Comparison of ENCODE assay signal across 1 cellular context in the genomic region with DNA sequence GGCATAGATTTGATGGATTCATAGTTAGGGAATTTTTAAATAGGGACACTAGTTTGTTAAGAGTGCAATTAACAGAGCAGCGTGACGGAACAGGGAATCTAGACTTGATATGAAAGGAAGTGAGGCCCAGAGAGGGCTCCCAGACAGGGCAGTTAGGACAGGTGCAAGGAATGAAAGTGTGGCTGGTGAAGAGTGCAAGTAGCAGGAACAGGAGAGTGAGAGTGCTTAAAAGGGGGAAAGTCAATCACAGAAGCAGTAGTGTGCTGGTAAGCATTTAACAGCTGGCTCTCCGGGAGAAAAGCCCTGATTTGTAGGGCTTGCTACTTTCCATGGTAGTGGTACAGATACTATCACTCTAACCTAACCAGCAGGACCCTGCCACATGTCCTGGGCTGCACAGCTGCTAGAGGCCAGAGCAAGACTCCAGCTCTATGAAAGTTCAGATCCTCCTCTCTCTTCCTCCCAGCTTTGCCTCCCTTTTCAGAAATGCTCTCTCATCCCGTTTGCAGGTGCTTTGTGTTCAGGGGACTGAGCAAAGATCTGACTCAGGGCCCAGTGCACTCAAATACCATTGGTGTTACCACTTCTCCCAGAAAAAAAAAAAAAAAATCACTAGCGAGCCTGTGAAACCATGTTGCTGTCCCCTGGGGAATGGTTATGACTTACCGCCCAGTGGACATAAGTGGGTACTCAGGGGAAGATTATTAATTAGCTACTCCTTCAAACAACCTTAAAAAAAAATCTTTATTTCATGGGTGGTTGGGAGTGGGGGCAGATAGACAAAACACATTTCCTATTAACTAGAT.
TF ChIP-seq lines count a peak whose summit lies in the region.

No MANE protein-coding gene starts in this region.

TF ChIP-seq in HepG2, 621 proteins besides CTCF, POLR2A, EP300 and RAD21:
- TF ChIP-seq, protein P1, sequence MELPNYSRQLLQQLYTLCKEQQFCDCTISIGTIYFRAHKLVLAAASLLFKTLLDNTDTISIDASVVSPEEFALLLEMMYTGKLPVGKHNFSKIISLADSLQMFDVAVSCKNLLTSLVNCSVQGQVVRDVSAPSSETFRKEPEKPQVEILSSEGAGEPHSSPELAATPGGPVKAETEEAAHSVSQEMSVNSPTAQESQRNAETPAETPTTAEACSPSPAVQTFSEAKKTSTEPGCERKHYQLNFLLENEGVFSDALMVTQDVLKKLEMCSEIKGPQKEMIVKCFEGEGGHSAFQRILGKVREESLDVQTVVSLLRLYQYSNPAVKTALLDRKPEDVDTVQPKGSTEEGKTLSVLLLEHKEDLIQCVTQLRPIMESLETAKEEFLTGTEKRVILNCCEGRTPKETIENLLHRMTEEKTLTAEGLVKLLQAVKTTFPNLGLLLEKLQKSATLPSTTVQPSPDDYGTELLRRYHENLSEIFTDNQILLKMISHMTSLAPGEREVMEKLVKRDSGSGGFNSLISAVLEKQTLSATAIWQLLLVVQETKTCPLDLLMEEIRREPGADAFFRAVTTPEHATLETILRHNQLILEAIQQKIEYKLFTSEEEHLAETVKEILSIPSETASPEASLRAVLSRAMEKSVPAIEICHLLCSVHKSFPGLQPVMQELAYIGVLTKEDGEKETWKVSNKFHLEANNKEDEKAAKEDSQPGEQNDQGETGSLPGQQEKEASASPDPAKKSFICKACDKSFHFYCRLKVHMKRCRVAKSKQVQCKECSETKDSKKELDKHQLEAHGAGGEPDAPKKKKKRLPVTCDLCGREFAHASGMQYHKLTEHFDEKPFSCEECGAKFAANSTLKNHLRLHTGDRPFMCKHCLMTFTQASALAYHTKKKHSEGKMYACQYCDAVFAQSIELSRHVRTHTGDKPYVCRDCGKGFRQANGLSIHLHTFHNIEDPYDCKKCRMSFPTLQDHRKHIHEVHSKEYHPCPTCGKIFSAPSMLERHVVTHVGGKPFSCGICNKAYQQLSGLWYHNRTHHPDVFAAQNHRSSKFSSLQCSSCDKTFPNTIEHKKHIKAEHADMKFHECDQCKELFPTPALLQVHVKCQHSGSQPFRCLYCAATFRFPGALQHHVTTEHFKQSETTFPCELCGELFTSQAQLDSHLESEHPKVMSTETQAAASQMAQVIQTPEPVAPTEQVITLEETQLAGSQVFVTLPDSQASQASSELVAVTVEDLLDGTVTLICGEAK (IDR thresholded peaks at IDR 0.05), result no peak
- TF ChIP-seq, protein P1 (CRISPR knock-in tag; IDR thresholded peaks at IDR 0.05), result no peak
- TF ChIP-seq, protein P2, sequence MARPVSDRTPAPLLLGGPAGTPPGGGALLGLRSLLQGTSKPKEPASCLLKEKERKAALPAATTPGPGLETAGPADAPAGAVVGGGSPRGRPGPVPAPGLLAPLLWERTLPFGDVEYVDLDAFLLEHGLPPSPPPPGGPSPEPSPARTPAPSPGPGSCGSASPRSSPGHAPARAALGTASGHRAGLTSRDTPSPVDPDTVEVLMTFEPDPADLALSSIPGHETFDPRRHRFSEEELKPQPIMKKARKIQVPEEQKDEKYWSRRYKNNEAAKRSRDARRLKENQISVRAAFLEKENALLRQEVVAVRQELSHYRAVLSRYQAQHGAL (CRISPR knock-in tag; IDR thresholded peaks at IDR 0.05; ENCODE audit: not compliant biosample characterization), result no peak
- TF ChIP-seq, protein P3, sequence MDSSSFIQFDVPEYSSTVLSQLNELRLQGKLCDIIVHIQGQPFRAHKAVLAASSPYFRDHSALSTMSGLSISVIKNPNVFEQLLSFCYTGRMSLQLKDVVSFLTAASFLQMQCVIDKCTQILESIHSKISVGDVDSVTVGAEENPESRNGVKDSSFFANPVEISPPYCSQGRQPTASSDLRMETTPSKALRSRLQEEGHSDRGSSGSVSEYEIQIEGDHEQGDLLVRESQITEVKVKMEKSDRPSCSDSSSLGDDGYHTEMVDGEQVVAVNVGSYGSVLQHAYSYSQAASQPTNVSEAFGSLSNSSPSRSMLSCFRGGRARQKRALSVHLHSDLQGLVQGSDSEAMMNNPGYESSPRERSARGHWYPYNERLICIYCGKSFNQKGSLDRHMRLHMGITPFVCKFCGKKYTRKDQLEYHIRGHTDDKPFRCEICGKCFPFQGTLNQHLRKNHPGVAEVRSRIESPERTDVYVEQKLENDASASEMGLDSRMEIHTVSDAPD (CRISPR knock-in tag; IDR thresholded peaks at IDR 0.05), result no peak
